8 cellular contexts compared by ENCODE assay signal in the genomic region with DNA sequence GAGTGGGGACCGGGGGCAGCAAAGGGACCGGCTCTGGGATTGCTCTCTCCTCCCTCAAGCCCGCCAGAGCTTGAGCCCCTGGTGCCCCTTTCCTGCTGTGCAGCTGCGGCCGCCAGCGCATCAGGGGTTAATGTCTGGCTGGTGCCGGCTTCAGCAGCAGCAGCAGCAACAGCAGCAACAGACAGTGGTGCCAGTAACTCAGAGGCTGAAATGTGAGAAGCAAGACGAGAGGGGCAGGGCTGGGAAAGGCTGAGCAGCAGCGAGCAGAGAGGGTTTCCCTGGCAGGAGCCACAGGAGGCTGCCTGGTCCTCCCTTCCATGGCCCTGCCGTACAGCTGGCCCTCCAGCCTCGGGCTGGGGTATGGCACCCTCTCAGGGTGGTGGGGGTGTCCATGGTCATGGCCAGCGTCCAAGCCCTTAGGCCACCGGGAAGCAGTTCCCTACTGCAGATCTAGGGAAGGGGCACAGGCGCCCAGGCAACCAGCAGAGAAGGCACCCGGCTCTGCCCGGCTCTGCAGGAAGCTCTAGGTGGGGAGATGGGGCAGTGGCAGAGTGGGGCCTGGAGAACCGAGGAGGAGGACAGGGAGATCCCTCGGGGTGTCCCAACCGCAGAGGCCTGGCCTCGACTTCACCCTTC. TPM values are rescaled to one million over a fixed set of nuclear protein-coding genes. Genes with fewer than 3 reads are reported as not detected.
A peak's percentile ranks its signal among the peaks of the same experiment; 100 is the strongest.
DNase-seq lines count a peak whose midpoint lies in the region; ATAC-seq and TF ChIP-seq lines count a peak whose summit lies in the region.

No MANE protein-coding gene starts in this region.

- TF ChIP-seq CTCF in brain microvascular endothelial cell (IDR thresholded peaks at IDR 0.05; ENCODE audit: low read depth, low read length, missing control alignments), result no peak

- in situ Hi-C loops in brain microvascular endothelial cell (cut with HindIII; ENCODE audit: low pct_ligation_motif_present, low sequenced_read_pairs), result no loop called here

- H3K9ac ChIP-seq in BLaER1 treated with 17β-estradiol and CSF1 and Interleukin-3, amounts not matched to agents 10 nM and 100 nM, result peak overlapping the region in 9 of 11 experiments; percentile 11 to 46 (median 30); a peak in 9 of 22 replicates

- peak overlapping the region in 5 of 11 experiments; percentile 4 to 50 (median 16); a peak in 6 of 22 replicates for H3K27ac ChIP-seq in BLaER1 treated with 17β-estradiol and CSF1 and Interleukin-3, amounts not matched to agents 10 nM and 100 nM
- no peak overlapping the region for H3K27ac ChIP-seq in brain microvascular endothelial cell
- no peak overlapping the region for H3K27ac ChIP-seq in effector memory CD4-positive, alpha-beta T cell (ENCODE audit: insufficient read depth, low read length, poor library complexity, severe bottlenecking)

- H3K4me1 ChIP-seq in BLaER1 treated with 17β-estradiol and CSF1 and Interleukin-3, amounts not matched to agents 10 nM and 100 nM, result peaks cover 20 to 72% (median 63%) of the 10 kb centered on the region in 10 experiments
- no peaks in the 10 kb centered on the region for H3K4me1 ChIP-seq in effector memory CD4-positive, alpha-beta T cell (ENCODE audit: control insufficient read depth, insufficient read depth, low read length, poor library complexity, severe bottlenecking)

- H3K27me3 ChIP-seq in BLaER1 treated with 17β-estradiol and CSF1 and Interleukin-3, amounts not matched to agents 10 nM and 100 nM, result no peaks in the 10 kb centered on the region
- no peaks in the 10 kb centered on the region for H3K27me3 ChIP-seq in brain microvascular endothelial cell (replicated peaks)
- H3K27me3 ChIP-seq in effector memory CD4-positive, alpha-beta T cell (replicated peaks; ENCODE audit: control insufficient read depth, insufficient read depth, low read length, poor library complexity, severe bottlenecking), result no peaks in the 10 kb centered on the region

- no peaks in the 10 kb centered on the region for H3K9me3 ChIP-seq in BLaER1 treated with 17β-estradiol and CSF1 and Interleukin-3, amounts not matched to agents 10 nM and 100 nM (replicated peaks in 1 of 11)
- no peaks in the 10 kb centered on the region for H3K9me3 ChIP-seq in effector memory CD4-positive, alpha-beta T cell (ENCODE audit: control insufficient read depth, low read length)

- H3K36me3 ChIP-seq in BLaER1 treated with 17β-estradiol and CSF1 and Interleukin-3, amounts not matched to agents 10 nM and 100 nM, result peaks cover 0 to 12% (median 4%) of the 10 kb centered on the region in 11 experiments; a peak in 8 of 22 replicates
- no peaks in the 10 kb centered on the region for H3K36me3 ChIP-seq in brain microvascular endothelial cell (replicated peaks)
- H3K36me3 ChIP-seq in effector memory CD4-positive, alpha-beta T cell (ENCODE audit: control insufficient read depth, insufficient read depth, low read length), result no peaks in the 10 kb centered on the region

- H4K20me1 ChIP-seq in BLaER1 treated with 17β-estradiol and CSF1 and Interleukin-3, amounts not matched to agents 10 nM and 100 nM, result peaks cover 0 to 82% (median 18%) of the 10 kb centered on the region in 11 experiments; a peak in 13 of 22 replicates

- DNase-seq in NCI-H1694 (lab: John Stamatoyannopoulos, UW) (peak; percentile 68), brain microvascular endothelial cell (peak; percentile 76), left colon (peak in 1 of 2 donors; percentile 42), ureter (ENCODE audit: low spot score) (peak; percentile 66), T-helper 2 cell (no peak)
- DNase-seq in activated CD4-positive, CD25-positive, alpha-beta regulatory T cell treated with anti-CD3 and anti-CD28 coated beads, Interleukin-2, amount 50 U/mL, for 72 hours, result no peak
- DNase-seq in effector memory CD4-positive, alpha-beta T cell, result no peak

- intact Hi-C loops in left colon (cut with DNase I, micrococcal nuclease), result no loop called here

- peak; percentile 30 for ATAC-seq in left colon

- H3K4me3 ChIP-seq in BLaER1 treated with 17β-estradiol and CSF1 and Interleukin-3, amounts not matched to agents 10 nM and 100 nM, result no peak overlapping the region
- peak overlapping the region; percentile 22 for H3K4me3 ChIP-seq in brain microvascular endothelial cell (ENCODE audit: low read depth, low read length)
- H3K4me3 ChIP-seq in effector memory CD4-positive, alpha-beta T cell (ENCODE audit: insufficient read depth, low read depth, low read length, poor library complexity, severe bottlenecking), result no peak overlapping the region

- peak overlapping the region in 9 of 11 experiments; percentile 9 to 60 (median 53); a peak in 19 of 22 replicates for H3K4me2 ChIP-seq in BLaER1 treated with 17β-estradiol and CSF1 and Interleukin-3, amounts not matched to agents 10 nM and 100 nM

RNA-seq across cellular contexts. Expression of a gene that starts 21.1 kb away (rescaled TPM):
- total RNA-seq in left colon (1 to 10 TPM; 8.5 to 9.4 TPM), ureter (18.1 TPM)

RNA-seq across cellular contexts. Expression of a gene that starts 21.9 kb away (rescaled TPM):
- total RNA-seq in left colon (1 to 10 TPM; 1.6 to 3.6 TPM), ureter (11.7 TPM)

RNA-seq across cellular contexts. Expression of a gene that starts 52.1 kb away (rescaled TPM):
- under 1 TPM; 0.46 to 0.50 TPM for total RNA-seq in left colon
- total RNA-seq in ureter, result 10.1 TPM

RNA-seq across cellular contexts. Expression of a gene that starts 57.2 kb away (rescaled TPM):
- total RNA-seq in left colon (10 to 100 TPM; 26.9 to 31.8 TPM), ureter (58.6 TPM)

Comparison
In these comparisons a context has a peak if more than half of its experiments do, and no peak if none do; other contexts are left out.
1. DNase-seq: peak in NCI-H1694 (single experiment), brain microvascular endothelial cell (single experiment) and ureter (single experiment); none in activated CD4-positive, CD25-positive, alpha-beta regulatory T cell treated with anti-CD3 and anti-CD28 coated beads, Interleukin-2, amount 50 U/mL, for 72 hours (single experiment), effector memory CD4-positive, alpha-beta T cell (0 of 3) and T-helper 2 cell (0 of 5).